ENCODE assay signal across 8 cellular contexts in genomic region chr19:2290441-2291184, GRCh38. TPM values are rescaled to one million over a fixed set of nuclear protein-coding genes. Genes with fewer than 3 reads are reported as not detected.
DNase-seq lines count a peak whose midpoint lies in the region; ATAC-seq, FAIRE-seq and TF ChIP-seq lines count a peak whose summit lies in the region.

No MANE protein-coding gene starts in this region.

- H3K9ac ChIP-seq in mesenchymal stem cell (ENCODE audit: low read length): no peak overlapping the region

- no peaks in the 10 kb centered on the region for H3K36me3 Mint-ChIP-seq in activated T-helper 17 cell treated with anti-CD3 and anti-CD28 coated beads, Interleukin-2, amount 50 U/mL, for 72 hours (ENCODE audit: low read depth)
- no peaks in the 10 kb centered on the region for H3K36me3 Mint-ChIP-seq in progenitor cell of endocrine pancreas (ENCODE audit: insufficient read depth)

- no peak overlapping the region for H2BK15ac ChIP-seq in mesenchymal stem cell (ENCODE audit: low read depth, poor library complexity, severe bottlenecking)

- H3K4me3 Mint-ChIP-seq in activated T-helper 17 cell treated with anti-CD3 and anti-CD28 coated beads, Interleukin-2, amount 50 U/mL, for 72 hours: peak overlapping the region; percentile 73
- no peak overlapping the region for H3K4me3 Mint-ChIP-seq in progenitor cell of endocrine pancreas (ENCODE audit: low read depth)

- H4K8ac ChIP-seq in mesenchymal stem cell (ENCODE audit: low read length): no peak overlapping the region

- H3K27me3 ChIP-seq in BE2C (peaks cover 67% of the 10 kb centered on the region), mesenchymal stem cell (ENCODE audit: control insufficient read depth in 1 of 2, insufficient read depth in 1 of 2, low read length in 2 of 2) (peaks cover 65 to 81% of the 10 kb centered on the region in 2 experiments)

- no peak overlapping the region for H3K14ac ChIP-seq in mesenchymal stem cell (ENCODE audit: low read length in 2 of 2)

- no peak overlapping the region for H2BK120ac ChIP-seq in mesenchymal stem cell (ENCODE audit: low read depth, low read length)

- H3K4ac ChIP-seq in mesenchymal stem cell (ENCODE audit: low read depth in 1 of 2, low read length in 2 of 2): no peak overlapping the region

- H3K4me2 ChIP-seq in mesenchymal stem cell (ENCODE audit: low read length, poor library complexity, severe bottlenecking): no peak overlapping the region

- no peaks in the 10 kb centered on the region for H3K9me3 Mint-ChIP-seq in activated T-helper 17 cell treated with anti-CD3 and anti-CD28 coated beads, Interleukin-2, amount 50 U/mL, for 72 hours
- H3K9me3 Mint-ChIP-seq in progenitor cell of endocrine pancreas (ENCODE audit: low read depth): no peaks in the 10 kb centered on the region

- no peak overlapping the region for H3K27ac Mint-ChIP-seq in activated T-helper 17 cell treated with anti-CD3 and anti-CD28 coated beads, Interleukin-2, amount 50 U/mL, for 72 hours
- no peak overlapping the region for H3K27ac Mint-ChIP-seq in progenitor cell of endocrine pancreas

- no peak overlapping the region for H2BK12ac ChIP-seq in mesenchymal stem cell (ENCODE audit: low read length in 2 of 2)

- H3K79me1 ChIP-seq in mesenchymal stem cell (replicated peaks; ENCODE audit: low read length, poor library complexity, severe bottlenecking): no peaks in the 10 kb centered on the region

- H3K27me3 Mint-ChIP-seq in activated T-helper 17 cell treated with anti-CD3 and anti-CD28 coated beads, Interleukin-2, amount 50 U/mL, for 72 hours: no peaks in the 10 kb centered on the region
- peaks cover 73% of the 10 kb centered on the region for H3K27me3 Mint-ChIP-seq in progenitor cell of endocrine pancreas

- H4K91ac ChIP-seq in mesenchymal stem cell (ENCODE audit: low read length): no peak overlapping the region

- H2AFZ ChIP-seq in mesenchymal stem cell (ENCODE audit: low read depth, low read length): no peak overlapping the region

- ATAC-seq in GM19397 (IDR thresholded peaks at IDR 0.05; ENCODE audit: unreplicated experiment) (peak; percentile 11), GM21381 (IDR thresholded peaks at IDR 0.05; ENCODE audit: unreplicated experiment) (no peak), GM21576 (IDR thresholded peaks at IDR 0.05; ENCODE audit: unreplicated experiment) (no peak)
- peak; percentile 35 for ATAC-seq in activated T-helper 17 cell treated with anti-CD3 and anti-CD28 coated beads, Interleukin-2, amount 50 U/mL, for 72 hours (replicated peaks)

- H3K36me3 ChIP-seq in BE2C (no peaks in the 10 kb centered on the region), mesenchymal stem cell (ENCODE audit: control insufficient read depth in 1 of 2, insufficient read depth in 2 of 2, low read depth in 1 of 2, low read length in 2 of 2) (no peaks in the 10 kb centered on the region)

- H3K4me3 ChIP-seq in BE2C (ENCODE audit: low read depth, low read length) (no peak overlapping the region; the same call in 1 of the 2 replicates), mesenchymal stem cell (ENCODE audit: insufficient read depth in 1 of 2, low read depth in 1 of 2, low read length in 2 of 2) (peak overlapping the region; percentile 41 to 55)

- DNase-seq in BE2C (peak; percentile 19), mesenchymal stem cell (no peak), urothelium cell line (ENCODE audit: low spot score) (no peak), progenitor cell of endocrine pancreas (ENCODE audit: low spot score, unreplicated experiment) (no peak)

- peak overlapping the region; percentile 23 to 65 for H3K23ac ChIP-seq in mesenchymal stem cell (ENCODE audit: low read length in 2 of 2)

- H3K27ac ChIP-seq in mesenchymal stem cell (ENCODE audit: low read length, poor library complexity, severe bottlenecking): no peak overlapping the region

- 13% methylated on average over 68 of the region's 82 CpGs for WGBS in mesenchymal stem cell

- TF ChIP-seq CTCF in BE2C (IDR thresholded peaks at IDR 0.05; ENCODE audit: low read depth, low read length) (no peak), progenitor cell of endocrine pancreas (IDR thresholded peaks at IDR 0.05; ENCODE audit: unreplicated experiment) (no peak)

- H3K4me1 Mint-ChIP-seq in activated T-helper 17 cell treated with anti-CD3 and anti-CD28 coated beads, Interleukin-2, amount 50 U/mL, for 72 hours: peaks cover 16% of the 10 kb centered on the region
- H3K4me1 Mint-ChIP-seq in progenitor cell of endocrine pancreas (ENCODE audit: low read depth): peaks cover 3% of the 10 kb centered on the region

- no peaks in the 10 kb centered on the region for H3K9me3 ChIP-seq in BE2C
- no peaks in the 10 kb centered on the region for H3K9me3 ChIP-seq in mesenchymal stem cell (ENCODE audit: control insufficient read depth, low read length)

- no peak overlapping the region for H2AK5ac ChIP-seq in mesenchymal stem cell (ENCODE audit: low read length, severe bottlenecking)

- no peak overlapping the region for H3K18ac ChIP-seq in mesenchymal stem cell (ENCODE audit: low read depth in 1 of 2, low read length in 2 of 2)

- H2BK5ac ChIP-seq in mesenchymal stem cell (ENCODE audit: low read depth, low read length, poor library complexity, severe bottlenecking): no peak overlapping the region

- FAIRE-seq in urothelium cell line (lab: Jason Lieb, UNC): no peak

- peaks cover 8% of the 10 kb centered on the region for H3K4me1 ChIP-seq in BE2C
- H3K4me1 ChIP-seq in mesenchymal stem cell (ENCODE audit: control insufficient read depth, insufficient read depth, low read depth, low read length): peaks cover 22% of the 10 kb centered on the region

RNA-seq across cellular contexts. Expression of gene PEAK3, which starts 8.6 kb away (rescaled TPM):
- 0.17 TPM for polyA plus RNA-seq in BE2C (2012; ENCODE audit: insufficient read depth, insufficient read length, low read depth)
- under 1 TPM; 0.09 to 0.32 TPM for total RNA-seq in activated T-helper 17 cell treated with anti-CD3 and anti-CD28 coated beads, Interleukin-2, amount 50 U/mL, for 72 hours
- polyA plus RNA-seq in mesenchymal stem cell (2013, experiment 1 of 2): 0.75 TPM
- polyA plus RNA-seq in mesenchymal stem cell (2013, experiment 2 of 2): 0.88 TPM
- total RNA-seq in progenitor cell of endocrine pancreas: not detected in 2 replicates

RNA-seq across cellular contexts. Expression of gene LINGO3, which starts 17.3 kb away (rescaled TPM):
- polyA plus RNA-seq in BE2C (2012; ENCODE audit: insufficient read depth, insufficient read length, low read depth): not detected
- total RNA-seq in activated T-helper 17 cell treated with anti-CD3 and anti-CD28 coated beads, Interleukin-2, amount 50 U/mL, for 72 hours: under 1 TPM in 1 of 2 donors, not detected in 1; 0.17 TPM
- polyA plus RNA-seq in mesenchymal stem cell (2013, experiment 1 of 2): not detected
- polyA plus RNA-seq in mesenchymal stem cell (2013, experiment 2 of 2): not detected
- 0.13 and 0.17 TPM in 2 replicates for total RNA-seq in progenitor cell of endocrine pancreas

RNA-seq across cellular contexts. Expression of gene JSRP1, which starts 34.4 kb away (rescaled TPM):
- polyA plus RNA-seq in BE2C (2012; ENCODE audit: insufficient read depth, insufficient read length, low read depth): 1.2 TPM
- total RNA-seq in activated T-helper 17 cell treated with anti-CD3 and anti-CD28 coated beads, Interleukin-2, amount 50 U/mL, for 72 hours: 1 to 10 TPM in 1 of 2 donors, under 1 TPM in 1; 0.61 to 1.0 TPM
- polyA plus RNA-seq in mesenchymal stem cell (2013, experiment 1 of 2): 0.17 TPM
- polyA plus RNA-seq in mesenchymal stem cell (2013, experiment 2 of 2): 0.10 TPM
- total RNA-seq in progenitor cell of endocrine pancreas: 1.00 and 1.6 TPM in 2 replicates

RNA-seq across cellular contexts. Expression of gene LSM7, which starts 37.8 kb away (rescaled TPM):
- 1,058 TPM for polyA plus RNA-seq in BE2C (2012; ENCODE audit: insufficient read depth, insufficient read length, low read depth)
- total RNA-seq in activated T-helper 17 cell treated with anti-CD3 and anti-CD28 coated beads, Interleukin-2, amount 50 U/mL, for 72 hours: 100 to 1,000 TPM in 1 of 2 donors, 10 to 100 TPM in 1; 96.2 to 140 TPM
- 149 TPM for polyA plus RNA-seq in mesenchymal stem cell (2013, experiment 1 of 2)
- polyA plus RNA-seq in mesenchymal stem cell (2013, experiment 2 of 2): 138 TPM
- 126 and 139 TPM in 2 replicates for total RNA-seq in progenitor cell of endocrine pancreas

RNA-seq across cellular contexts. Expression of gene SPPL2B, which starts 37.9 kb away (rescaled TPM):
- 132 TPM for polyA plus RNA-seq in BE2C (2012; ENCODE audit: insufficient read depth, insufficient read length, low read depth)
- 10 to 100 TPM; 23.7 to 46.5 TPM for total RNA-seq in activated T-helper 17 cell treated with anti-CD3 and anti-CD28 coated beads, Interleukin-2, amount 50 U/mL, for 72 hours
- polyA plus RNA-seq in mesenchymal stem cell (2013, experiment 1 of 2): 25.7 TPM
- polyA plus RNA-seq in mesenchymal stem cell (2013, experiment 2 of 2): 24.4 TPM
- total RNA-seq in progenitor cell of endocrine pancreas: 148 and 153 TPM in 2 replicates

Comparison
In these comparisons a context has a peak if more than half of its experiments do, and no peak if none do; other contexts are left out.
1. ATAC-seq: peak in GM19397 (single experiment) and activated T-helper 17 cell treated with anti-CD3 and anti-CD28 coated beads, Interleukin-2, amount 50 U/mL, for 72 hours (single experiment); none in GM21381 (single experiment) and GM21576 (single experiment).